Comparison of ENCODE assay signal across 25 cellular contexts in genomic region chr14:37420622-37421021, GRCh38.
DNase-seq lines count a peak whose midpoint lies in the region; ATAC-seq, FAIRE-seq and TF ChIP-seq lines count a peak whose summit lies in the region.
"Had no signal": no experiment of that assay in that cellular context is flagged by ENCODE, and none has a peak within 500 bp of the region (broad histone marks: within the 10 kb centered on the region; RNA-seq: fewer than 3 reads in every experiment).

No MANE protein-coding gene starts in this region.

- no peaks in the 10 kb centered on the region for H3K27me3 ChIP-seq in DND-41 (ENCODE audit: insufficient read depth, low read length, poor library complexity)
- no peaks in the 10 kb centered on the region for H3K27me3 ChIP-seq in Loucy (ENCODE audit: insufficient read depth, low read length, poor library complexity, severe bottlenecking)
- H3K27me3 ChIP-seq in K562 (ENCODE audit: control insufficient read depth in 2 of 2, insufficient read depth in 2 of 2, low read length in 2 of 2) = no peaks in the 10 kb centered on the region
- H3K27me3 ChIP-seq in prostate gland (replicated peaks; ENCODE audit: insufficient read depth) = no peaks in the 10 kb centered on the region

- no peaks in the 10 kb centered on the region for H3F3A ChIP-seq in Loucy (ENCODE audit: low read depth)

- no peak overlapping the region for H3K27ac Mint-ChIP-seq in activated naive CD8-positive, alpha-beta T cell treated with anti-CD3 and anti-CD28 coated beads for 36 hours
- no peak overlapping the region for H3K27ac Mint-ChIP-seq in naive thymus-derived CD8-positive, alpha-beta T cell
- H3K27ac Mint-ChIP-seq: H9 had no signal

- DNase-seq in DND-41 = no peak
- no peak for DNase-seq in K562 (ENCODE audit: extremely low read depth in 1 of 4, low spot score in 3 of 4)
- no peak for DNase-seq in prostate gland (ENCODE audit: low spot score)
- DNase-seq in NCI-H1105 treated with DMSO at 0.1 percent for 48 hours (lab: John Stamatoyannopoulos, UW) = no peak
- DNase-seq in activated naive CD8-positive, alpha-beta T cell treated with anti-CD3 and anti-CD28 coated beads for 36 hours = no peak
- DNase-seq in naive thymus-derived CD8-positive, alpha-beta T cell = no peak
- DNase-seq: ACHN, BE2C, DMS153, GM23248, H9, MM.1S, NCI-H1417, NCI-H187, NCI-H2081 treated with DMSO at 0.1 percent for 48 hours, NCI-H2171, NCI-H226, NCI-H510A, NCI-H69, SK-N-SH had no signal

- H2AFZ ChIP-seq in DND-41 (ENCODE audit: low read depth, low read length) = no peak overlapping the region; the same call in 1 of the 2 replicates
- peak overlapping the region; percentile 63 for H2AFZ ChIP-seq in Loucy (ENCODE audit: low read length)
- H2AFZ ChIP-seq in K562 (ENCODE audit: low read depth, low read length) = no peak overlapping the region
- H2AFZ ChIP-seq: GM23248 had no signal

- H3K27ac ChIP-seq in DND-41 (ENCODE audit: low read length) (no peak overlapping the region), K562 (ENCODE audit: extremely low read depth, low read depth, low read length) (no peak overlapping the region), prostate gland (peak overlapping the region; percentile 58 to 62)
- H3K27ac ChIP-seq: GM23248, HL-60 had no signal

- H3K9me2 ChIP-seq in Loucy (replicated peaks; ENCODE audit: low read depth, low read length) = no peaks in the 10 kb centered on the region
- H3K9me2 ChIP-seq: SK-N-SH had no signal

- H3K36me3 Mint-ChIP-seq in activated naive CD8-positive, alpha-beta T cell treated with anti-CD3 and anti-CD28 coated beads for 36 hours = no peaks in the 10 kb centered on the region
- no peaks in the 10 kb centered on the region for H3K36me3 Mint-ChIP-seq in naive thymus-derived CD8-positive, alpha-beta T cell

- H3K4me3 Mint-ChIP-seq in activated naive CD8-positive, alpha-beta T cell treated with anti-CD3 and anti-CD28 coated beads for 36 hours = no peak overlapping the region
- H3K4me3 Mint-ChIP-seq in naive thymus-derived CD8-positive, alpha-beta T cell = no peak overlapping the region
- H3K4me3 Mint-ChIP-seq: H9 had no signal

- H3K79me2 ChIP-seq in DND-41 (ENCODE audit: insufficient read depth, low read length) = no peaks in the 10 kb centered on the region
- no peaks in the 10 kb centered on the region for H3K79me2 ChIP-seq in Loucy (ENCODE audit: insufficient read depth, low read length)
- no peaks in the 10 kb centered on the region for H3K79me2 ChIP-seq in K562 (ENCODE audit: control insufficient read depth, insufficient read depth, low read length)

- FAIRE-seq in K562 (lab: Jason Lieb, UNC) = peak; percentile 29
- FAIRE-seq: GM18507, RCC 7860 had no signal

- in situ Hi-C loops in K562 (cut with MboI) = no loop called here

- no peaks in the 10 kb centered on the region for H3K9me3 Mint-ChIP-seq in activated naive CD8-positive, alpha-beta T cell treated with anti-CD3 and anti-CD28 coated beads for 36 hours
- peaks cover 0 to 13% (median 0%) of the 10 kb centered on the region in 9 donors for H3K9me3 Mint-ChIP-seq in naive thymus-derived CD8-positive, alpha-beta T cell
- H3K9me3 Mint-ChIP-seq: H9 had no signal

- H3K4me1 Mint-ChIP-seq in activated naive CD8-positive, alpha-beta T cell treated with anti-CD3 and anti-CD28 coated beads for 36 hours = no peaks in the 10 kb centered on the region
- no peaks in the 10 kb centered on the region for H3K4me1 Mint-ChIP-seq in naive thymus-derived CD8-positive, alpha-beta T cell
- H3K4me1 Mint-ChIP-seq: H9 had no signal

- H3K4me3 ChIP-seq in DND-41 (ENCODE audit: low read depth in 1 of 2, low read length in 2 of 2) = no peak overlapping the region
- H3K4me3 ChIP-seq in Loucy (ENCODE audit: low read length, poor library complexity, severe bottlenecking) = peak overlapping the region; percentile 36
- H3K4me3 ChIP-seq in K562 = no peak overlapping the region
- H3K4me3 ChIP-seq in prostate gland = no peak overlapping the region
- H3K4me3 ChIP-seq: GM23248 had no signal

- H3K9me3 ChIP-seq in DND-41 (ENCODE audit: insufficient read depth, low read length, severe bottlenecking) (no peaks in the 10 kb centered on the region), Loucy (ENCODE audit: insufficient read depth, low read depth, low read length) (no peaks in the 10 kb centered on the region), K562 (replicated peaks; ENCODE audit: control insufficient read depth, insufficient read depth, low read depth, low read length) (no peaks in the 10 kb centered on the region), prostate gland (no peaks in the 10 kb centered on the region)
- H3K9me3 ChIP-seq: BE2C, SK-N-SH had no signal

- POLR2A ChIA-PET in K562 (lab: Yijun Ruan, JAX) = no interaction called here
- POLR2A ChIA-PET in naive thymus-derived CD8-positive, alpha-beta T cell (lab: Charles Lee) = no interaction called here

- H3K27me3 Mint-ChIP-seq in activated naive CD8-positive, alpha-beta T cell treated with anti-CD3 and anti-CD28 coated beads for 36 hours = no peaks in the 10 kb centered on the region
- no peaks in the 10 kb centered on the region for H3K27me3 Mint-ChIP-seq in naive thymus-derived CD8-positive, alpha-beta T cell

- no peak for TF ChIP-seq RAD21 in K562 (CRISPR knock-in tag; conservative IDR thresholded peaks at IDR 0.05 in 1 of 2, IDR thresholded peaks at IDR 0.05 in 1 of 2)

- H4K20me1 ChIP-seq in DND-41 (ENCODE audit: insufficient read depth, low read length) = no peaks in the 10 kb centered on the region
- H4K20me1 ChIP-seq in Loucy (ENCODE audit: insufficient read depth, low read length, poor library complexity, severe bottlenecking) = no peaks in the 10 kb centered on the region
- H4K20me1 ChIP-seq in K562 (replicated peaks; ENCODE audit: control insufficient read depth, insufficient read depth, low read length) = no peaks in the 10 kb centered on the region

- H3K36me3 ChIP-seq in DND-41 (ENCODE audit: insufficient read depth, low read length) (no peaks in the 10 kb centered on the region), Loucy (ENCODE audit: insufficient read depth, low read length) (no peaks in the 10 kb centered on the region), K562 (ENCODE audit: control insufficient read depth, insufficient read depth, low read length) (no peaks in the 10 kb centered on the region), prostate gland (no peaks in the 10 kb centered on the region)
- H3K36me3 ChIP-seq: BE2C had no signal

- no peak for ATAC-seq in DND-41 (ENCODE audit: insufficient read depth, low read depth)
- ATAC-seq in K562 = no peak
- ATAC-seq in naive thymus-derived CD8-positive, alpha-beta T cell = no peak
- ATAC-seq in GM21576 (IDR thresholded peaks at IDR 0.05; ENCODE audit: unreplicated experiment) = no peak

- TF ChIP-seq CTCF in DND-41 (IDR thresholded peaks at IDR 0.05; ENCODE audit: borderline replicate concordance, extremely low read depth, low read length, poor library complexity, severe bottlenecking) = no peak
- no peak for TF ChIP-seq CTCF in Loucy (conservative IDR thresholded peaks at IDR 0.05; ENCODE audit: low read length)
- TF ChIP-seq CTCF in K562 (IDR thresholded peaks at IDR 0.05 in 2 of 3, conservative IDR thresholded peaks at IDR 0.05 in 1 of 3; ENCODE audit: insufficient read depth in 2 of 3, low read depth in 1 of 3, low read length in 3 of 3) = no peak
- no peak for TF ChIP-seq CTCF in prostate gland (IDR thresholded peaks at IDR 0.05)

- no peaks in the 10 kb centered on the region for H3K9me1 ChIP-seq in K562 (ENCODE audit: control insufficient read depth, insufficient read depth, low read length)

- 20% methylated on average over 2 of the region's 2 CpGs for WGBS in K562 (ENCODE audit: insufficient coverage, low coverage, missing lambda C conversion rate)
- WGBS in prostate gland = 82% methylated on average over 2 of the region's 2 CpGs

- peak overlapping the region; percentile 25; the same call in 1 of the 2 replicates for H3K4me2 ChIP-seq in DND-41 (ENCODE audit: insufficient read depth, low read length)
- peak overlapping the region; percentile 49 for H3K4me2 ChIP-seq in Loucy (ENCODE audit: low read depth, low read length, poor library complexity, severe bottlenecking)
- no peak overlapping the region for H3K4me2 ChIP-seq in K562 (ENCODE audit: insufficient read depth, low read length)
- H3K4me2 ChIP-seq: SK-N-SH had no signal

- CTCF ChIA-PET in K562 (lab: Yijun Ruan, JAX; ENCODE audit: low intra/inter-chr PET ratio) = no interaction called here

- TF ChIP-seq EP300 in K562 (IDR thresholded peaks at IDR 0.05; ENCODE audit: low read length) = no peak

- TF ChIP-seq POLR2A in K562 (conservative IDR thresholded peaks at IDR 0.05) (no peak), prostate gland (IDR thresholded peaks at IDR 0.05) (no peak)

- no TSS peak for BruUV-seq in K562 (replicated peaks; lab: Mats Ljungman, UMichigan)

- no peak overlapping the region for H3K9ac ChIP-seq in DND-41 (ENCODE audit: low read depth, low read length)
- no peak overlapping the region for H3K9ac ChIP-seq in Loucy (ENCODE audit: low read depth, low read length, poor library complexity, severe bottlenecking)
- H3K9ac ChIP-seq in K562 (ENCODE audit: insufficient read depth in 1 of 2, low read depth in 2 of 2, low read length in 2 of 2) = no peak overlapping the region
- H3K9ac ChIP-seq: GM23248, SK-N-SH had no signal

- intact Hi-C loops in K562 (cut with micrococcal nuclease) (no loop called here), prostate gland (cut with DNase I) (no loop called here)

- H3K4me1 ChIP-seq in DND-41 (ENCODE audit: insufficient read depth, low read length) = no peaks in the 10 kb centered on the region
- no peaks in the 10 kb centered on the region for H3K4me1 ChIP-seq in Loucy (ENCODE audit: insufficient read depth, low read length, poor library complexity, severe bottlenecking)
- no peaks in the 10 kb centered on the region for H3K4me1 ChIP-seq in K562 (replicated peaks in 1 of 2; ENCODE audit: control insufficient read depth in 2 of 2, insufficient read depth in 2 of 2, low read length in 2 of 2)
- peaks cover 2% of the 10 kb centered on the region for H3K4me1 ChIP-seq in prostate gland (replicated peaks)
- H3K4me1 ChIP-seq: BE2C had no signal

TF ChIP-seq in K562, 482 proteins besides CTCF, POLR2A, EP300 and RAD21 (continues in another document):
- TF ChIP-seq TFAP4 (CRISPR knock-in tag; IDR thresholded peaks at IDR 0.05; ENCODE audit: borderline replicate concordance) = no peak
- no peak for TF ChIP-seq CBFA2T3 (IDR thresholded peaks at IDR 0.05)

Comparison
In these comparisons a context has a peak if more than half of its experiments do, and no peak if none do; other contexts are left out.
1. H3K27ac ChIP-seq: peak in prostate gland (2 of 2); none in DND-41 (single experiment) and K562 (single experiment).